Comparison of ENCODE assay signal across 8 cellular contexts in the genomic region with DNA sequence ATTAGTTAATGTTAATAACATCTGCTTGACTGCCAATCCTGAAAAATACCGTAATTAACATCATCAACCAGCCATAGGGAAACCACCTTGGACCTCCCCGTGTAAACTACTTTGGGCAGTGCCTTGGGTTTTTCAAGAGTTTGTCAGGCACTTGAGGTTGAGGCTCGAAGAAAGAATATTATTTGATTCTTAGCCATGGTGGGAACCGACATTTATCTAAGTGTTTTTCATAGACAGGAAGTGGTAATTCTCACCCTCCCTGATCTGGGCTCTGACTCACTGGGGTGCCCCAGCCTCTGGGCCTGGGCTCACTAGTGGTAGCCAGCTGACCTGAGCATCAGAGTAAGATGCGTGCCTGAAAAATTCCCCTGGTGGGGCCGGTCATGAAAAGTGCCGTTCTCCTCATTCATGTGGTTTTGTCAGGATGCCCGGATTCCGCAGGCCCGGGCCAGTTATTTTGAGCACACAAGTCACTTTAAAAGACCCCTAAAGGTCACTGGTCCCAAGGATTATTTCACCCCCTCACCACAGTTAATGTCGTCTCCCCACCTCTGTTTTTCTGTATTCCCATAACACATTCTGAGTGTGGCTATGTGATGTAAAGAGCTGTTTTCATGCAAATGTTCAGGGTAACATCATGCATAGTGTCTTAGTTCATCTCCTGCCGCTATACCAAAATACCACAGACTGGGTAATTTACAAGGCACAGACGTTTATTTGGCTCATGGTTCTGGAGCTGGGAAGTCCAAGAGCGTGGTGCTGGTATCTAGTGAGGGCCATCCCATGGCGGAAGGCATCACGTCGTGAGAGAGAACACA. TPM values are rescaled to one million over a fixed set of nuclear protein-coding genes. Genes with fewer than 3 reads are reported as not detected.
A peak's percentile ranks its signal among the peaks of the same experiment; 100 is the strongest.
DNase-seq lines count a peak whose midpoint lies in the region; ATAC-seq and TF ChIP-seq lines count a peak whose summit lies in the region.

No MANE protein-coding gene starts in this region.

- ATAC-seq in HG02610 (IDR thresholded peaks at IDR 0.05; ENCODE audit: unreplicated experiment) = peak; percentile 94
- peak; percentile 57 for ATAC-seq in PC-3
- ATAC-seq in naive thymus-derived CD8-positive, alpha-beta T cell = peak; percentile 91 to 92

- peak; percentile 83 for DNase-seq in GM13977 (ENCODE audit: low spot score)
- DNase-seq in PC-3 = peak; percentile 25
- DNase-seq in activated gamma-delta T cell (lab: John Stamatoyannopoulos, UW) = peak; percentile 35
- peak; percentile 20 to 79 (median 52) for DNase-seq in naive thymus-derived CD8-positive, alpha-beta T cell
- no peak for DNase-seq in NCI-H2227 (lab: John Stamatoyannopoulos, UW; ENCODE audit: unreplicated experiment)
- no peak for DNase-seq in NCI-H345 (lab: John Stamatoyannopoulos, UW)
- no peak for DNase-seq in NCI-H82 (lab: John Stamatoyannopoulos, UW)

- no peaks in the 10 kb centered on the region for H3K9me3 ChIP-seq in PC-3 (ENCODE audit: low read length)

- peak overlapping the region; percentile 55 to 93 (median 88) for H3K27ac Mint-ChIP-seq in naive thymus-derived CD8-positive, alpha-beta T cell

- CTCF ChIA-PET in PC-3 (lab: Charles Lee) = no interaction called here

- TF ChIP-seq CTCF in GM13977 (IDR thresholded peaks at IDR 0.05; ENCODE audit: extremely low read depth, insufficient read depth, missing control alignments) (no peak), PC-3 (conservative IDR thresholded peaks at IDR 0.05; ENCODE audit: low read depth, low read length) (no peak)

- H3K9me3 Mint-ChIP-seq in naive thymus-derived CD8-positive, alpha-beta T cell = no peaks in the 10 kb centered on the region

- H3K36me3 Mint-ChIP-seq in naive thymus-derived CD8-positive, alpha-beta T cell = no peaks in the 10 kb centered on the region

- no peaks in the 10 kb centered on the region for H3K27me3 Mint-ChIP-seq in naive thymus-derived CD8-positive, alpha-beta T cell

- H3K4me1 Mint-ChIP-seq in naive thymus-derived CD8-positive, alpha-beta T cell = peaks cover 17 to 47% (median 39%) of the 10 kb centered on the region in 4 donors

- no peak overlapping the region for H3K9ac ChIP-seq in PC-3 (ENCODE audit: low read length)

- no TSS peak for BruUV-seq in PC-3 (replicated peaks; lab: Mats Ljungman, UMichigan)

- no peaks in the 10 kb centered on the region for H3K9me2 ChIP-seq in PC-3 (replicated peaks; ENCODE audit: low read length)

- H3K27ac ChIP-seq in PC-3 (ENCODE audit: low read length) = no peak overlapping the region

- H3K4me1 ChIP-seq in PC-3 (ENCODE audit: insufficient read depth, low read length) = no peaks in the 10 kb centered on the region

- intact Hi-C loops in PC-3 (cut with micrococcal nuclease) = no loop called here

- POLR2A ChIA-PET in PC-3 (lab: Charles Lee; ENCODE audit: unreplicated experiment) = no interaction called here
- POLR2A ChIA-PET in naive thymus-derived CD8-positive, alpha-beta T cell (lab: Charles Lee) = interaction anchor here (0.6 to 1.5 kb wide), 5 partner anchors 10 to 1334 kb away, joined by 3 to 4 read pairs (median 3); no protein-coding TSS in a partner anchor

- H4K20me1 ChIP-seq in PC-3 (ENCODE audit: low read length) = no peaks in the 10 kb centered on the region

- in situ Hi-C loops in GM13977 (cut with MboI; ENCODE audit: low pct_unique_long_range_greater_than_20kb, low sequenced_read_pairs, unreplicated experiment) = no loop called here

- H3K79me2 ChIP-seq in PC-3 (ENCODE audit: low read length) = no peaks in the 10 kb centered on the region

- peak overlapping the region; percentile 9 to 80 (median 71) for H3K4me3 Mint-ChIP-seq in naive thymus-derived CD8-positive, alpha-beta T cell

- no peaks in the 10 kb centered on the region for H3K36me3 ChIP-seq in PC-3 (ENCODE audit: low read depth, low read length)

- no peak overlapping the region for H3K4me2 ChIP-seq in PC-3 (ENCODE audit: low read length)

- H2AFZ ChIP-seq in PC-3 (ENCODE audit: low read length) = no peak overlapping the region

- no peak overlapping the region for H3K4me3 ChIP-seq in PC-3 (ENCODE audit: low read length)

- H3F3A ChIP-seq in PC-3 (ENCODE audit: low read length, unreplicated experiment) = no peaks in the 10 kb centered on the region

- H3K27me3 ChIP-seq in PC-3 (ENCODE audit: low read length) = no peaks in the 10 kb centered on the region; the same call in 1 of the 2 replicates

RNA-seq across cellular contexts. Expression of a gene that starts 21.6 kb away (rescaled TPM):
- not detected in 2 replicates for total RNA-seq in PC-3 (2014; rRNA removed)
- not detected for total RNA-seq in naive thymus-derived CD8-positive, alpha-beta T cell
- not detected for polyA plus RNA-seq in naive thymus-derived CD8-positive, alpha-beta T cell

RNA-seq across cellular contexts. Expression of a gene that starts 49.3 kb away (rescaled TPM):
- 0.07 and 0.81 TPM in 2 replicates for total RNA-seq in PC-3 (2014; rRNA removed)
- total RNA-seq in naive thymus-derived CD8-positive, alpha-beta T cell = 10 to 100 TPM in 1 of 2 experiments, 1 to 10 TPM in 1; 8.9 to 10.4 TPM
- polyA plus RNA-seq in naive thymus-derived CD8-positive, alpha-beta T cell = 1 to 10 TPM; 1.1 to 3.2 (median 3.1) TPM

Comparison
In these comparisons a context has a peak if more than half of its experiments do, and no peak if none do; other contexts are left out.
1. DNase-seq: peak in GM13977 (single experiment), PC-3 (single experiment), activated gamma-delta T cell (single experiment) and naive thymus-derived CD8-positive, alpha-beta T cell (10 of 10); none in NCI-H2227 (single experiment), NCI-H345 (single experiment) and NCI-H82 (single experiment).
2. Peak in every context shown above with its lines, with median percentiles within 50 percentile points of each other: ATAC-seq.